21 cellular contexts compared by ENCODE assay signal in the genomic region with DNA sequence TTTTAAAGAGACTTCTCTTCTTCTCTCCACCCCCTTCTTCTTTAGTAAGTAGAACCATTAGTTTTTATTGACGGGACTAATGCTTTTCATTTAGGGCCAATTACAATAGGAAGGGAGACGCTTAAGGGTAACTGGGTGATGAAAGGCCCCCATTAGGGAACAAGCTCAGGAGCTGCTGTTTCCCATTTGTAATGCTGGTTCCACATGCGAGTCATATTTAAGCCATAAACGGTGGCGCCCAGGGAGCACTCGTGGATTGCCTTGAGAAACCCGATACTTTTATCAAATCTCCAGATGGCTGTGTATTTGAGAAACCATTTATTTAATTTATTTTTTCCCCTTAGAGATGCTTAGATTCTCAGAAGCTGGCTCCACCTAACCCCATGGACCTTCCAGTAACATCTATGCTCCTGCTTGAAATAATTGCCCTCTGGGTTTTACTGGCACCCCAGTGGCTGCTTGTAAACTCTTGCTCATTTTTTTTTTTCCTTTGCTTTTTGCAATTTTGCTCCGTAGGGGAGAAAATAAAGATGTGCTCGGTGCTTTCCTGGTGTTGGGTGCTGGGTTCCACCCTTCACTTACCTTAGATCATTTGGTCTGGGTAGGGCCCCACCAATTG.
DNase-seq lines count a peak whose midpoint lies in the region; ATAC-seq and TF ChIP-seq lines count a peak whose summit lies in the region.
"Had no signal": no experiment of that assay in that cellular context is flagged by ENCODE, and none has a peak within 500 bp of the region (broad histone marks: within the 10 kb centered on the region; RNA-seq: fewer than 3 reads in every experiment).

No MANE protein-coding gene starts in this region.

- no peaks in the 10 kb centered on the region for H4K20me1 ChIP-seq in GM23248 (ENCODE audit: insufficient read depth)
- H4K20me1 ChIP-seq: BLaER1 treated with 17β-estradiol and CSF1 and Interleukin-3, amounts not matched to agents 10 nM and 100 nM had no signal

- H3K9me3 ChIP-seq in GM23248 (ENCODE audit: low read depth): no peaks in the 10 kb centered on the region
- H3K9me3 ChIP-seq: SK-N-SH had no signal

- H3K27ac Mint-ChIP-seq in nephron: peak overlapping the region in 2 of 3 experiments; percentile 85 to 93
- H3K27ac Mint-ChIP-seq: GM23338; HFFc6; T-helper 1 cell treated with Interleukin-12 subunit alpha and Interleukin-12 subunit beta and Interleukin-4 antibody, amounts not matched to agents 30 μg/mL and 1 μg/mL, for 36 hours had no signal

- POLR2A ChIA-PET in RWPE1 (lab: Yijun Ruan, JAX; ENCODE audit: low non-redundant PET): no interaction called here

- H3K27ac ChIP-seq in RWPE1 (no peak overlapping the region), GM23248 (no peak overlapping the region)
- H3K27ac ChIP-seq: BLaER1 treated with 17β-estradiol and CSF1 and Interleukin-3, amounts not matched to agents 10 nM and 100 nM had no signal

- no peak for TF ChIP-seq CTCF in nephron (IDR thresholded peaks at IDR 0.05; ENCODE audit: unreplicated experiment in 3 of 3)
- TF ChIP-seq CTCF in RWPE1 (conservative IDR thresholded peaks at IDR 0.05; ENCODE audit: low read depth): no peak

- H2AFZ ChIP-seq in GM23248: no peak overlapping the region
- H2AFZ ChIP-seq: GM23338 had no signal

- peak; percentile 4 for DNase-seq in NCI-H2107 treated with DMSO at 0.1 percent for 48 hours (lab: John Stamatoyannopoulos, UW; ENCODE audit: unreplicated experiment)
- no peak for DNase-seq in NCI-H2107 (lab: John Stamatoyannopoulos, UW)
- DNase-seq in NCI-H1092 treated with DMSO at 0.1 percent for 48 hours (lab: John Stamatoyannopoulos, UW): peak; percentile 40
- DNase-seq in NCI-H69 (lab: John Stamatoyannopoulos, UW): peak; percentile 59
- no peak for DNase-seq in RWPE1 (ENCODE audit: low spot score)
- no peak for DNase-seq in GM23248
- DNase-seq: 8988T, DMS53, GDM1, HFFc6, Karpas-422, MM.1S, NCI-H2081, NCI-H446 treated with DMSO at 0.1 percent for 48 hours, SK-N-SH had no signal

- CTCF ChIA-PET in RWPE1 (lab: Yijun Ruan, JAX): no interaction called here

- peaks cover 55% of the 10 kb centered on the region for H3K4me1 Mint-ChIP-seq in nephron

- H3K9me3 Mint-ChIP-seq in nephron: no peaks in the 10 kb centered on the region
- H3K9me3 Mint-ChIP-seq: GM23338, HFFc6 had no signal

- no peak for ATAC-seq in HG02970 (IDR thresholded peaks at IDR 0.05; ENCODE audit: low FRiP score, unreplicated experiment)
- ATAC-seq: GM23338, HepG2 had no signal

- no peaks in the 10 kb centered on the region for H3K36me3 Mint-ChIP-seq in nephron (ENCODE audit: low read depth)

- peaks cover 8% of the 10 kb centered on the region; the same call in 1 of the 2 replicates for H3K27me3 ChIP-seq in GM23248 (replicated peaks; ENCODE audit: insufficient read depth)
- H3K27me3 ChIP-seq: BLaER1 treated with 17β-estradiol and CSF1 and Interleukin-3, amounts not matched to agents 10 nM and 100 nM had no signal

- H3K4me2 ChIP-seq in GM23248 (ENCODE audit: unreplicated experiment): no peak overlapping the region
- H3K4me2 ChIP-seq: BLaER1 treated with 17β-estradiol and CSF1 and Interleukin-3, amounts not matched to agents 10 nM and 100 nM; GM23338; SK-N-SH had no signal

- H3K36me3 ChIP-seq in GM23248 (ENCODE audit: low read depth): no peaks in the 10 kb centered on the region
- H3K36me3 ChIP-seq: BLaER1 treated with 17β-estradiol and CSF1 and Interleukin-3, amounts not matched to agents 10 nM and 100 nM had no signal

- H3K4me3 ChIP-seq in GM23248: no peak overlapping the region
- H3K4me3 ChIP-seq: BLaER1 treated with 17β-estradiol and CSF1 and Interleukin-3, amounts not matched to agents 10 nM and 100 nM; GM23338 had no signal

- no peaks in the 10 kb centered on the region for H3F3A ChIP-seq in GM23248 (ENCODE audit: insufficient read depth)

- no peak overlapping the region for H3K9ac ChIP-seq in GM23248
- H3K9ac ChIP-seq: BLaER1 treated with 17β-estradiol and CSF1 and Interleukin-3, amounts not matched to agents 10 nM and 100 nM; SK-N-SH had no signal

- no peaks in the 10 kb centered on the region for H3K4me1 ChIP-seq in GM23248 (ENCODE audit: insufficient read depth)
- H3K4me1 ChIP-seq: BLaER1 treated with 17β-estradiol and CSF1 and Interleukin-3, amounts not matched to agents 10 nM and 100 nM had no signal

- H3K27me3 Mint-ChIP-seq in nephron (ENCODE audit: low read depth): peaks cover 23% of the 10 kb centered on the region

- no peak overlapping the region for H3K4me3 Mint-ChIP-seq in nephron
- H3K4me3 Mint-ChIP-seq: GM23338; HFFc6; T-helper 1 cell treated with Interleukin-12 subunit alpha and Interleukin-12 subunit beta and Interleukin-4 antibody, amounts not matched to agents 30 μg/mL and 1 μg/mL, for 36 hours had no signal

- in situ Hi-C loops in GM23248 (cut with MboI): no loop called here

- H3K9me2 ChIP-seq in GM23248 (ENCODE audit: insufficient read depth): no peaks in the 10 kb centered on the region
- H3K9me2 ChIP-seq: SK-N-SH had no signal

- WGBS in GM23248 (ENCODE audit: low coverage in 1 of 2, low lambda C conversion rate in 2 of 2, missing lambda C conversion rate in 2 of 2), 2 experiments: 50 to 51% methylated on average over 9 of the region's 9 CpGs

- H3K79me2 ChIP-seq in GM23248 (ENCODE audit: insufficient read depth): no peaks in the 10 kb centered on the region

Comparison
In these comparisons a context has a peak if more than half of its experiments do, and no peak if none do; other contexts are left out.
1. DNase-seq: peak in NCI-H2107 treated with DMSO at 0.1 percent for 48 hours (single experiment), NCI-H1092 treated with DMSO at 0.1 percent for 48 hours (single experiment) and NCI-H69 (single experiment); none in NCI-H2107 (single experiment), RWPE1 (single experiment) and GM23248 (single experiment).